ENCODE assay signal across 21 cellular contexts in genomic region chr20:62061851-62062418, GRCh38. TPM values are rescaled to one million over a fixed set of nuclear protein-coding genes. Genes with fewer than 3 reads are reported as not detected.
DNase-seq lines count a peak whose midpoint lies in the region; ATAC-seq and TF ChIP-seq lines count a peak whose summit lies in the region.
"Had no signal": no experiment of that assay in that cellular context is flagged by ENCODE, and none has a peak within 500 bp of the region (broad histone marks: within the 10 kb centered on the region; RNA-seq: fewer than 3 reads in every experiment).

No MANE protein-coding gene starts in this region.

- intact Hi-C loops in CD4-positive, alpha-beta T cell (cut with DNase I, micrococcal nuclease) = loop anchor here (5.0 to 10.0 kb wide), 2 partner anchors 35 to 47 kb away; no protein-coding TSS in a partner anchor

- H3K27me3 Mint-ChIP-seq in CD4-positive, alpha-beta T cell = no peaks in the 10 kb centered on the region
- H3K27me3 Mint-ChIP-seq in activated naive CD8-positive, alpha-beta T cell treated with anti-CD3 and anti-CD28 coated beads for 36 hours = no peaks in the 10 kb centered on the region
- H3K27me3 Mint-ChIP-seq in neural crest cell (ENCODE audit: low read depth) = peaks cover 5% of the 10 kb centered on the region
- H3K27me3 Mint-ChIP-seq: activated naive CD8-positive, alpha-beta T cell treated with anti-CD3 and anti-CD28 coated beads, Interleukin-2, amount 10 ng/mL, durations not matched to agents 7 days and 5 days; naive thymus-derived CD8-positive, alpha-beta T cell had no signal

- H3K9me3 Mint-ChIP-seq in CD4-positive, alpha-beta T cell = no peaks in the 10 kb centered on the region
- no peaks in the 10 kb centered on the region for H3K9me3 Mint-ChIP-seq in activated naive CD8-positive, alpha-beta T cell treated with anti-CD3 and anti-CD28 coated beads for 36 hours
- H3K9me3 Mint-ChIP-seq in neural crest cell = no peaks in the 10 kb centered on the region
- H3K9me3 Mint-ChIP-seq: activated naive CD8-positive, alpha-beta T cell treated with anti-CD3 and anti-CD28 coated beads, Interleukin-2, amount 10 ng/mL, durations not matched to agents 7 days and 5 days; naive thymus-derived CD8-positive, alpha-beta T cell had no signal

- H3K4me1 Mint-ChIP-seq in CD4-positive, alpha-beta T cell (ENCODE audit: low read depth) = peaks cover 54% of the 10 kb centered on the region
- peaks cover 40% of the 10 kb centered on the region for H3K4me1 Mint-ChIP-seq in activated naive CD8-positive, alpha-beta T cell treated with anti-CD3 and anti-CD28 coated beads for 36 hours
- peaks cover 37% of the 10 kb centered on the region for H3K4me1 Mint-ChIP-seq in neural crest cell

- no peak for DNase-seq in CD4-positive, alpha-beta T cell
- DNase-seq in DND-41 (no peak), neural crest cell (ENCODE audit: low read depth, low spot score) (no peak), mesenteric fat pad (ENCODE audit: low spot score) (no peak), T-helper 9 cell (no peak), COLO668 (lab: John Stamatoyannopoulos, UW; ENCODE audit: unreplicated experiment) (no peak)
- DNase-seq in activated naive CD8-positive, alpha-beta T cell treated with anti-CD3 and anti-CD28 coated beads for 36 hours = no peak
- DNase-seq: activated CD4-positive, alpha-beta T cell treated with anti-CD3 and anti-CD28 coated beads, Interleukin-2, amount 50 U/mL, for 48 hours; activated naive CD8-positive, alpha-beta T cell treated with anti-CD3 and anti-CD28 coated beads, Interleukin-2, amount 10 ng/mL, durations not matched to agents 7 days and 5 days; GDM1; left colon; mesenchymal stem cell; naive thymus-derived CD8-positive, alpha-beta T cell; NCI-H1694; NCI-H774; psoas muscle; stimulated activated CD4-positive, alpha-beta T cell treated with anti-CD3 and anti-CD28 coated beads, Interleukin-4, amount 100 ng/mL, for 1 hour; upper lobe of right lung; WERI-Rb-1 had no signal

- H3K4me3 ChIP-seq in DND-41 (ENCODE audit: low read depth in 1 of 2, low read length in 2 of 2) = no peak overlapping the region
- H3K4me3 ChIP-seq: coronary artery, psoas muscle, smooth muscle cell, upper lobe of right lung had no signal

- CTCF ChIA-PET in CD4-positive, alpha-beta T cell (lab: Charles Lee) = no interaction called here

- H2AFZ ChIP-seq in DND-41 (ENCODE audit: low read depth, low read length) = no peak overlapping the region

- peaks cover 42% of the 10 kb centered on the region for H3K36me3 ChIP-seq in DND-41 (ENCODE audit: insufficient read depth, low read length)
- H3K36me3 ChIP-seq: upper lobe of right lung had no signal

- peak overlapping the region; percentile 70; the same call in 1 of the 2 replicates for H3K4me2 ChIP-seq in DND-41 (ENCODE audit: insufficient read depth, low read length)
- H3K4me2 ChIP-seq: smooth muscle cell had no signal

- H3K9me3 ChIP-seq in CD4-positive, alpha-beta T cell (ENCODE audit: control insufficient read depth, low read length) = no peaks in the 10 kb centered on the region
- H3K9me3 ChIP-seq in DND-41 (ENCODE audit: insufficient read depth, low read length, severe bottlenecking) = no peaks in the 10 kb centered on the region
- H3K9me3 ChIP-seq: psoas muscle, upper lobe of right lung had no signal

- peaks cover 38% of the 10 kb centered on the region for H3K4me1 ChIP-seq in DND-41 (ENCODE audit: insufficient read depth, low read length)

- peak overlapping the region; percentile 73 for H3K27ac Mint-ChIP-seq in CD4-positive, alpha-beta T cell
- peak overlapping the region; percentile 25 for H3K27ac Mint-ChIP-seq in activated naive CD8-positive, alpha-beta T cell treated with anti-CD3 and anti-CD28 coated beads for 36 hours
- no peak overlapping the region for H3K27ac Mint-ChIP-seq in neural crest cell (ENCODE audit: unreplicated experiment)
- H3K27ac Mint-ChIP-seq: activated naive CD8-positive, alpha-beta T cell treated with anti-CD3 and anti-CD28 coated beads, Interleukin-2, amount 10 ng/mL, durations not matched to agents 7 days and 5 days had no signal

- H3K79me2 ChIP-seq in DND-41 (ENCODE audit: insufficient read depth, low read length) = peaks cover 72% of the 10 kb centered on the region

- no peak for TF ChIP-seq CTCF in CD4-positive, alpha-beta T cell (IDR thresholded peaks at IDR 0.05)
- TF ChIP-seq CTCF in DND-41 (IDR thresholded peaks at IDR 0.05; ENCODE audit: borderline replicate concordance, extremely low read depth, low read length, poor library complexity, severe bottlenecking) = no peak
- TF ChIP-seq CTCF in neural crest cell (conservative IDR thresholded peaks at IDR 0.05) = no peak

- H3K9ac ChIP-seq in DND-41 (ENCODE audit: low read depth, low read length) = no peak overlapping the region

- peaks cover 14% of the 10 kb centered on the region for H3K36me3 Mint-ChIP-seq in CD4-positive, alpha-beta T cell (ENCODE audit: low read depth)
- peaks cover 3% of the 10 kb centered on the region for H3K36me3 Mint-ChIP-seq in activated naive CD8-positive, alpha-beta T cell treated with anti-CD3 and anti-CD28 coated beads for 36 hours
- peaks cover 2% of the 10 kb centered on the region for H3K36me3 Mint-ChIP-seq in neural crest cell (ENCODE audit: low read depth)

- H3K4me3 Mint-ChIP-seq in CD4-positive, alpha-beta T cell = peak overlapping the region; percentile 87
- no peak overlapping the region for H3K4me3 Mint-ChIP-seq in activated naive CD8-positive, alpha-beta T cell treated with anti-CD3 and anti-CD28 coated beads for 36 hours
- peak overlapping the region; percentile 93 for H3K4me3 Mint-ChIP-seq in neural crest cell

- no peaks in the 10 kb centered on the region for H3K27me3 ChIP-seq in CD4-positive, alpha-beta T cell (ENCODE audit: control insufficient read depth, insufficient read depth, low read length)
- no peaks in the 10 kb centered on the region for H3K27me3 ChIP-seq in DND-41 (ENCODE audit: insufficient read depth, low read length, poor library complexity)
- H3K27me3 ChIP-seq: upper lobe of right lung had no signal

- ATAC-seq in CD4-positive, alpha-beta T cell (ENCODE audit: poor library complexity) = no peak
- no peak for ATAC-seq in DND-41 (ENCODE audit: insufficient read depth, low read depth)
- ATAC-seq: left colon; naive thymus-derived CD8-positive, alpha-beta T cell; psoas muscle; upper lobe of right lung had no signal

- peaks cover 62% of the 10 kb centered on the region for H4K20me1 ChIP-seq in DND-41 (ENCODE audit: insufficient read depth, low read length)

- POLR2A ChIA-PET in CD4-positive, alpha-beta T cell (lab: Charles Lee) = no interaction called here

- no peak overlapping the region for H3K27ac ChIP-seq in CD4-positive, alpha-beta T cell (ENCODE audit: low read depth, low read length)
- H3K27ac ChIP-seq in DND-41 (ENCODE audit: low read length) = no peak overlapping the region
- H3K27ac ChIP-seq: coronary artery, psoas muscle, upper lobe of right lung, WERI-Rb-1 had no signal

RNA-seq across cellular contexts. Expression of gene TAF4, which starts 3.7 kb away (rescaled TPM):
- 10 to 100 TPM; 11.1 to 12.5 TPM for total RNA-seq in CD4-positive, alpha-beta T cell
- 10 to 100 TPM; 15.2 to 16.4 TPM for total RNA-seq in activated naive CD8-positive, alpha-beta T cell treated with anti-CD3 and anti-CD28 coated beads for 36 hours
- 33.6 and 35.1 TPM in 2 replicates for total RNA-seq in neural crest cell
- 13.0 TPM for total RNA-seq in mesenteric fat pad
